In the genomic region with DNA sequence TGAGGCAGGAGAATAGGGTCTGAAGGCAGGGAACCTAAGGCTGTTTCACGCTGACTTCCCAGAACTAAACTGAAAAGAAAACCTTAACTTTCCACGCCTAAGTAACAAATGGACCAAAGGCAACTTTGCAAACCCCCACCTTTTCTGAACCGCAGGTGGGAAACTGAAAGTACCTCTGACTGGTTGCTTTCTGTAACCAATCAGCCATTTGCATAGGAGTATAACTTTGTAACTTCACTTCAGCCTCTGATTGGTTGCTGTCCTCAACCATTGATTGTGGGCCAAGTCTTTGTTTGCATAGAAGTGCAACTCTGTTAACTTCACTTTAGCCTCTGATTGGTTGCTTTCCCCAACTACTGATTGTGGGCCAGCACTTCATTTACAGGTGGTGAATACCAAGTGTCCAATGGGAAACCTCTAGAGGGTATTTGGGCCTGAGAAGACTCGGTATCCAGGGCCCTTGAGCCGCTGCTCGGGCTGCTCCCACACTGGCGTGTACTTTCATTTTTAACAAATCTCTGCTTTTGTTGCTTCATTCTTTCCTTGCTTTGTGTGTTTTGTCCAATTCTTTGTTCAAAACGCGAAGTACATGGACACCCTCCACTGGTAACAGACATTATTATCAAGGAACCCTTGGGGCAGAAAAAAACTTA, we compare ENCODE assay signal across 21 cellular contexts.
"Had no signal": no experiment of that assay in that cellular context is flagged by ENCODE, and none has a peak within 500 bp of the region (broad histone marks: within the 10 kb centered on the region; RNA-seq: fewer than 3 reads in every experiment).

No MANE protein-coding gene starts in this region.

- H3K27ac Mint-ChIP-seq: activated CD4-positive, alpha-beta memory T cell treated with anti-CD3 and anti-CD28 coated beads for 36 hours; activated naive CD8-positive, alpha-beta T cell treated with anti-CD3 and anti-CD28 coated beads for 36 hours; memory B cell; nephron; stimulated activated memory B cell treated with anti-CD40 and anti-IgM and Interleukin-4, amounts not matched to agents 10 μg/mL and 1 μg/mL and 100 μg/mL, for 72 hours; T-helper 2 cell treated with Interferon-gamma antibody and Interleukin-4, amounts not matched to agents 5 μg/mL and 100 μg/mL, for 36 hours had no signal

- H3K36me3 Mint-ChIP-seq: activated CD4-positive, alpha-beta memory T cell treated with anti-CD3 and anti-CD28 coated beads for 36 hours; activated naive CD8-positive, alpha-beta T cell treated with anti-CD3 and anti-CD28 coated beads for 36 hours had no signal

- H3K9me3 Mint-ChIP-seq: activated CD4-positive, alpha-beta memory T cell treated with anti-CD3 and anti-CD28 coated beads for 36 hours; activated naive CD8-positive, alpha-beta T cell treated with anti-CD3 and anti-CD28 coated beads for 36 hours; central memory CD8-positive, alpha-beta T cell; memory B cell; nephron; stimulated activated memory B cell treated with anti-CD40 and anti-IgM and Interleukin-4, amounts not matched to agents 10 μg/mL and 1 μg/mL and 100 μg/mL, for 72 hours; T-helper 2 cell treated with Interferon-gamma antibody and Interleukin-4, amounts not matched to agents 5 μg/mL and 100 μg/mL, for 36 hours had no signal

- DNase-seq: activated CD4-positive, alpha-beta memory T cell treated with anti-CD3 and anti-CD28 coated beads for 36 hours; activated CD4-positive, alpha-beta T cell treated with anti-CD3 and anti-CD28 coated beads for 48 hours; activated naive CD4-positive, alpha-beta T cell treated with Interleukin-2 at 50 U/mL for 16 hours; activated naive CD8-positive, alpha-beta T cell treated with anti-CD3 and anti-CD28 coated beads for 36 hours; activated T-cell treated with anti-CD3 and anti-CD28 coated beads, Interleukin-2, amount 50 U/mL, for 48 hours; amniotic stem cell; colonic mucosa; dorsolateral prefrontal cortex; head of caudate nucleus; hypothalamus; small intestine; stimulated activated CD4-positive, alpha-beta T cell treated with anti-CD3 and anti-CD28 coated beads, Interleukin-2, amount 100 ng/mL, for 24 hours; stomach; transverse colon had no signal

- ATAC-seq: gastroesophageal sphincter; sciatic nerve; stimulated activated memory B cell treated with anti-CD40 and anti-IgM and Interleukin-4, amounts not matched to agents 10 μg/mL and 1 μg/mL and 100 μg/mL, for 72 hours had no signal

- H3K27me3 Mint-ChIP-seq: activated naive CD8-positive, alpha-beta T cell treated with anti-CD3 and anti-CD28 coated beads for 36 hours; memory B cell; stimulated activated memory B cell treated with anti-CD40 and anti-IgM and Interleukin-4, amounts not matched to agents 10 μg/mL and 1 μg/mL and 100 μg/mL, for 72 hours had no signal

- H3K4me3 Mint-ChIP-seq: activated CD4-positive, alpha-beta memory T cell treated with anti-CD3 and anti-CD28 coated beads for 36 hours; activated naive CD8-positive, alpha-beta T cell treated with anti-CD3 and anti-CD28 coated beads for 36 hours; central memory CD8-positive, alpha-beta T cell; memory B cell; nephron; stimulated activated memory B cell treated with anti-CD40 and anti-IgM and Interleukin-4, amounts not matched to agents 10 μg/mL and 1 μg/mL and 100 μg/mL, for 72 hours; T-helper 2 cell treated with Interferon-gamma antibody and Interleukin-4, amounts not matched to agents 5 μg/mL and 100 μg/mL, for 36 hours had no signal

- H3K4me1 Mint-ChIP-seq: activated naive CD8-positive, alpha-beta T cell treated with anti-CD3 and anti-CD28 coated beads for 36 hours; central memory CD8-positive, alpha-beta T cell; memory B cell; stimulated activated memory B cell treated with anti-CD40 and anti-IgM and Interleukin-4, amounts not matched to agents 10 μg/mL and 1 μg/mL and 100 μg/mL, for 72 hours had no signal
